Comparison of ENCODE assay signal across 31 cellular contexts in genomic region chr6:64815718-64816117, GRCh38.
DNase-seq lines count a peak whose midpoint lies in the region; FAIRE-seq and TF ChIP-seq lines count a peak whose summit lies in the region.
"Had no signal": no experiment of that assay in that cellular context is flagged by ENCODE, and none has a peak within 500 bp of the region (broad histone marks: within the 10 kb centered on the region; RNA-seq: fewer than 3 reads in every experiment).

No MANE protein-coding gene starts in this region.

- H3K27ac ChIP-seq in smooth muscle cell (ENCODE audit: low read depth) (no peak overlapping the region), stomach (no peak overlapping the region)
- H3K27ac ChIP-seq: 22Rv1, coronary artery, heart right ventricle, lower lobe of right lung, psoas muscle, SJCRH30, suprapubic skin, upper lobe of left lung had no signal

- TF ChIP-seq CTCF in fibroblast of pulmonary artery (IDR thresholded peaks at IDR 0.05; ENCODE audit: low read length, missing control alignments) (no peak), smooth muscle cell (IDR thresholded peaks at IDR 0.05; ENCODE audit: borderline replicate concordance, insufficient read depth, poor library complexity, severe bottlenecking) (no peak), stomach (IDR thresholded peaks at IDR 0.05) (no peak)

- H2AFZ ChIP-seq in smooth muscle cell (ENCODE audit: low read depth): peak overlapping the region; percentile 29

- DNase-seq in NOMO-1 (lab: John Stamatoyannopoulos, UW; ENCODE audit: unreplicated experiment in 2 of 2): peak; percentile 34 to 75
- DNase-seq in NOMO-1 treated with dmso at 0.1 percent for 144 hours (lab: John Stamatoyannopoulos, UW; ENCODE audit: unreplicated experiment): no peak
- DNase-seq in RCC 7860 (ENCODE audit: low spot score): peak; percentile 28
- DNase-seq in fibroblast of pulmonary artery (ENCODE audit: low read depth): peak; percentile 60
- no peak for DNase-seq in smooth muscle cell (lab: John Stamatoyannopoulos, UW; ENCODE audit: unreplicated experiment)
- no peak for DNase-seq in stomach
- no peak for DNase-seq in mesenteric fat pad (ENCODE audit: low spot score)
- no peak for DNase-seq in iPS-NIHi7 (ENCODE audit: extremely low spot score)
- DNase-seq: activated CD4-positive, alpha-beta T cell treated with anti-CD3 and anti-CD28 coated beads, Interleukin-2, amount 10 ng/mL, durations not matched to agents 7 days and 5 days; activated effector memory CD4-positive, alpha-beta T cell treated with anti-CD3 and anti-CD28 coated beads, Interleukin-2, amount 50 U/mL, for 16 hours; activated naive CD8-positive, alpha-beta T cell treated with anti-CD3 and anti-CD28 coated beads for 36 hours; activated T-cell treated with anti-CD3 and anti-CD28 coated beads, Interleukin-2, amount 50 U/mL, for 1 hour; aorta; effector CD8-positive, alpha-beta T cell; heart right ventricle; lower lobe of right lung; MM.1S; NCI-H1417; NCI-H2081; NCI-H526 treated with DMSO at 0.1 percent for 48 hours; NK-92 treated with Interleukin-12 subunit alpha and Interleukin-12 subunit beta, amount 100 ng/mL, for 24 hours; psoas muscle; SJCRH30; stimulated activated naive B cell treated with anti-CD40 and anti-IgM and Interleukin-4, amounts not matched to agents 10 μg/mL and 1 μg/mL and 100 μg/mL, for 72 hours; T-cell; upper lobe of left lung had no signal

- intact Hi-C loops in stomach (cut with DNase I; ENCODE audit: low total_unique reads): no loop called here

- no peaks in the 10 kb centered on the region for H3K36me3 ChIP-seq in smooth muscle cell (ENCODE audit: low read depth)
- no peaks in the 10 kb centered on the region for H3K36me3 ChIP-seq in stomach
- H3K36me3 ChIP-seq: heart right ventricle, lower lobe of right lung, SJCRH30, suprapubic skin, upper lobe of left lung had no signal

- H3K9me3 ChIP-seq in smooth muscle cell (replicated peaks; ENCODE audit: low read depth) (no peaks in the 10 kb centered on the region), stomach (peaks cover 0 to 3% (median 0%) of the 10 kb centered on the region in 4 donors)
- H3K9me3 ChIP-seq: lower lobe of right lung, psoas muscle, SJCRH30, suprapubic skin, upper lobe of left lung had no signal

- no peak for TF ChIP-seq POLR2A in stomach (IDR thresholded peaks at IDR 0.05)

- no peak for FAIRE-seq in RCC 7860 (lab: Jason Lieb, UNC)
- FAIRE-seq: H1, K562 had no signal

- no peak for TF ChIP-seq EP300 in stomach (IDR thresholded peaks at IDR 0.05)

- H3K27me3 ChIP-seq in smooth muscle cell (ENCODE audit: low read depth) (no peaks in the 10 kb centered on the region), stomach (no peaks in the 10 kb centered on the region)
- H3K27me3 ChIP-seq: heart right ventricle, SJCRH30, suprapubic skin, upper lobe of left lung had no signal

- H4K20me1 ChIP-seq in smooth muscle cell (ENCODE audit: low read depth): no peaks in the 10 kb centered on the region

- no peak overlapping the region for H3K4me3 ChIP-seq in fibroblast of pulmonary artery (replicated peaks; ENCODE audit: low read depth, low read length)
- no peak overlapping the region for H3K4me3 ChIP-seq in smooth muscle cell
- no peak overlapping the region for H3K4me3 ChIP-seq in stomach
- H3K4me3 ChIP-seq: coronary artery, heart right ventricle, K562, lower lobe of right lung, psoas muscle, SJCRH30, suprapubic skin, upper lobe of left lung had no signal

- H3K4me1 ChIP-seq in smooth muscle cell (ENCODE audit: low read depth) (no peaks in the 10 kb centered on the region), stomach (no peaks in the 10 kb centered on the region)
- H3K4me1 ChIP-seq: heart right ventricle, lower lobe of right lung, psoas muscle, SJCRH30, suprapubic skin, upper lobe of left lung had no signal

- H3F3A ChIP-seq in smooth muscle cell (ENCODE audit: low read depth): no peaks in the 10 kb centered on the region

- H3K4me2 ChIP-seq in smooth muscle cell: peak overlapping the region; percentile 6

- no peaks in the 10 kb centered on the region for H3K79me2 ChIP-seq in smooth muscle cell (ENCODE audit: low read depth)

- WGBS in smooth muscle cell (ENCODE audit: low lambda C conversion rate): 34% methylated on average over 2 of the region's 2 CpGs
- 32 to 46% (median 41%) methylated on average over 2 of the region's 2 CpGs for WGBS in stomach, 5 donors

- no peak overlapping the region for H3K9ac ChIP-seq in smooth muscle cell (ENCODE audit: low read depth)

Comparison
In these comparisons a context has a peak if more than half of its experiments do, and no peak if none do; other contexts are left out.
1. DNase-seq: peak in NOMO-1 (2 of 2), RCC 7860 (single experiment) and fibroblast of pulmonary artery (single experiment); none in NOMO-1 treated with dmso at 0.1 percent for 144 hours (single experiment), smooth muscle cell (single experiment), stomach (single experiment), mesenteric fat pad (single experiment) and iPS-NIHi7 (single experiment).